Comparison of ENCODE assay signal across 3 cellular contexts in genomic region chr9:76793784-76794431, GRCh38.
A peak's percentile ranks its signal among the peaks of the same experiment; 100 is the strongest.
TF ChIP-seq lines count a peak whose summit lies in the region.

No MANE protein-coding gene starts in this region.

TF ChIP-seq in A549, 52 proteins besides CTCF, POLR2A, EP300 and RAD21:
- TF ChIP-seq MAFK (IDR thresholded peaks at IDR 0.05; ENCODE audit: partially characterized antibody) (peak; percentile 73), PBX3 (IDR thresholded peaks at IDR 0.05) (no peak)
TF ChIP-seq in A549: peak in this region for 1.

TF ChIP-seq in IMR-90, 13 proteins besides CTCF, POLR2A, EP300 and RAD21:
- peak; percentile 61; the same call in 1 of the 2 replicates for TF ChIP-seq MAFK (IDR thresholded peaks at IDR 0.05; ENCODE audit: low read depth, low read length)
- TF ChIP-seq RFX5 (IDR thresholded peaks at IDR 0.05; ENCODE audit: low read depth, low read length): no peak
- TF ChIP-seq NFE2L2 (IDR thresholded peaks at IDR 0.05; ENCODE audit: low read depth, low read length): no peak
- TF ChIP-seq SMC3 (IDR thresholded peaks at IDR 0.05; ENCODE audit: low read depth, low read length): no peak
- no peak for TF ChIP-seq FOS (IDR thresholded peaks at IDR 0.05; ENCODE audit: low read depth, low read length)
- TF ChIP-seq USF2 (IDR thresholded peaks at IDR 0.05; ENCODE audit: low read depth, low read length): no peak
- no peak for TF ChIP-seq MXI1 (IDR thresholded peaks at IDR 0.05; ENCODE audit: borderline replicate concordance, low read depth, low read length)

TF ChIP-seq in K562, 482 proteins besides CTCF, POLR2A, EP300 and RAD21:
- TF ChIP-seq PHB (CRISPR knock-in tag; IDR thresholded peaks at IDR 0.05): no peak
- 0 out of 2 replicates have a peak, but pooled peaks have one; percentile 19 for TF ChIP-seq MAFG (tag; conservative IDR thresholded peaks at IDR 0.05)
- TF ChIP-seq HDGF (IDR thresholded peaks at IDR 0.05): no peak
- TF ChIP-seq BRF1 (IDR thresholded peaks at IDR 0.05; ENCODE audit: borderline replicate concordance, extremely low read depth, insufficient read length): no peak
- TF ChIP-seq C11orf30 (IDR thresholded peaks at IDR 0.05; ENCODE audit: low read depth): peak; percentile 24; the same call in 1 of the 2 replicates
- peak; percentile 29; the same call in 1 of the 2 replicates for TF ChIP-seq ZNF316 (IDR thresholded peaks at IDR 0.05)
